In genomic region chr20:63735859-63736718, GRCh38 we compare ENCODE assay signal across 8 cellular contexts. TPM values are rescaled to one million over a fixed set of nuclear protein-coding genes. Genes with fewer than 3 reads are reported as not detected.
A peak's percentile ranks its signal among the peaks of the same experiment; 100 is the strongest.
DNase-seq lines count a peak whose midpoint lies in the region; ATAC-seq and TF ChIP-seq lines count a peak whose summit lies in the region.

Gene LIME1, plus strand, starts transcription at chr20:63736664. Its CDS starts 886 bp downstream, at chr20:63737550.

- H3K79me2 ChIP-seq in DOHH2 (ENCODE audit: control insufficient read depth, low read length) (peaks cover 17% of the 10 kb centered on the region), PC-9 (ENCODE audit: low read depth) (peaks cover 4% of the 10 kb centered on the region; the same call in 1 of the 2 replicates)

- H3K36me3 ChIP-seq in DOHH2 (ENCODE audit: control insufficient read depth, low read length) (peaks cover 33% of the 10 kb centered on the region), PC-9 (ENCODE audit: low read depth) (no peaks in the 10 kb centered on the region), upper lobe of right lung (peaks cover 27% of the 10 kb centered on the region), BE2C (peaks cover 28% of the 10 kb centered on the region)

- H4K20me1 ChIP-seq in DOHH2 (ENCODE audit: control insufficient read depth, insufficient read depth, low read depth, low read length), result no peaks in the 10 kb centered on the region
- H4K20me1 ChIP-seq in PC-9 (ENCODE audit: insufficient read depth), result peaks cover 14% of the 10 kb centered on the region

- TF ChIP-seq CTCF in DOHH2 (IDR thresholded peaks at IDR 0.05; ENCODE audit: low read depth, low read length, poor library complexity, severe bottlenecking) (no peak), PC-9 (conservative IDR thresholded peaks at IDR 0.05) (no peak), upper lobe of right lung (IDR thresholded peaks at IDR 0.05) (no peak), BE2C (IDR thresholded peaks at IDR 0.05; ENCODE audit: low read depth, low read length) (no peak)

- POLR2A ChIA-PET in PC-9 (lab: Charles Lee; ENCODE audit: unreplicated experiment), result interaction anchor here (0.6 kb wide), 1 partner anchor 220 kb away, joined by 6 read pairs; the partner anchor contains the start of gene UCKL1

- CTCF ChIA-PET in PC-9 (lab: Charles Lee), result no interaction called here

- H3K4me2 ChIP-seq in DOHH2 (ENCODE audit: low read length), result peak within 1 kb of the TSS; percentile 43
- no peak within 1 kb of the TSS for H3K4me2 ChIP-seq in PC-9

- BruUV-seq in PC-9 (replicated peaks; lab: Mats Ljungman, UMichigan), result no TSS peak

- H3K27ac ChIP-seq in DOHH2 (ENCODE audit: low read depth, low read length) (no peak within 1 kb of the TSS), PC-9 (no peak within 1 kb of the TSS), upper lobe of right lung (peak within 1 kb of the TSS; percentile 30)

- ATAC-seq in upper lobe of right lung, result no peak

- H3K4me1 ChIP-seq in DOHH2 (ENCODE audit: control insufficient read depth, low read length) (peaks cover 44% of the 10 kb centered on the region), PC-9 (replicated peaks; ENCODE audit: insufficient read depth) (peaks cover under 1% of the 10 kb centered on the region; the same call in 1 of the 2 replicates), mononuclear cell (ENCODE audit: insufficient read depth, low read length) (peaks cover 48% of the 10 kb centered on the region), upper lobe of right lung (peaks cover 22% of the 10 kb centered on the region), BE2C (peaks cover 3% of the 10 kb centered on the region)

- H3K9me2 ChIP-seq in DOHH2 (replicated peaks; ENCODE audit: control insufficient read depth, low read length) (no peaks in the 10 kb centered on the region), PC-9 (ENCODE audit: insufficient read depth) (no peaks in the 10 kb centered on the region)

- intact Hi-C loops in PC-9 (cut with micrococcal nuclease; ENCODE audit: unreplicated experiment) (no loop called here), upper lobe of right lung (cut with DNase I) (no loop called here)

- H3F3A ChIP-seq in DOHH2 (ENCODE audit: control insufficient read depth, insufficient read depth) (peaks cover 7% of the 10 kb centered on the region; the same call in 1 of the 2 replicates), PC-9 (ENCODE audit: insufficient read depth, low read depth) (peaks cover 41% of the 10 kb centered on the region)

- H3K4me3 ChIP-seq in DOHH2 (ENCODE audit: low read length), result peak within 1 kb of the TSS; percentile 16; the same call in 1 of the 2 replicates
- no peak within 1 kb of the TSS for H3K4me3 ChIP-seq in PC-9
- H3K4me3 ChIP-seq in mononuclear cell (ENCODE audit: low read length), result peak within 1 kb of the TSS; percentile 54
- H3K4me3 ChIP-seq in upper lobe of right lung, result peak within 1 kb of the TSS; percentile 61
- no peak within 1 kb of the TSS for H3K4me3 ChIP-seq in BE2C (ENCODE audit: low read depth, low read length)

- peak in 1 of 2 experiments; percentile 28 for DNase-seq in PC-9
- DNase-seq in activated naive CD4-positive, alpha-beta T cell treated with Interleukin-2 at 50 U/mL for 16 hours, result peak; percentile 69
- DNase-seq in upper lobe of right lung, result peak; percentile 69
- DNase-seq in BE2C, result no peak
- no peak for DNase-seq in OCI-M1 (lab: John Stamatoyannopoulos, UW)
- no peak for DNase-seq in NCI-H2107 treated with DMSO at 0.1 percent for 48 hours (lab: John Stamatoyannopoulos, UW; ENCODE audit: unreplicated experiment)

- H3K9me3 ChIP-seq in DOHH2 (ENCODE audit: control insufficient read depth, insufficient read depth, low read length), result no peaks in the 10 kb centered on the region; the same call in 1 of the 2 replicates
- H3K9me3 ChIP-seq in PC-9 (ENCODE audit: insufficient read depth, low read depth), result no peaks in the 10 kb centered on the region
- no peaks in the 10 kb centered on the region for H3K9me3 ChIP-seq in mononuclear cell (ENCODE audit: low read depth, low read length)
- H3K9me3 ChIP-seq in upper lobe of right lung, result no peaks in the 10 kb centered on the region
- no peaks in the 10 kb centered on the region for H3K9me3 ChIP-seq in BE2C

- no peak within 1 kb of the TSS for H2AFZ ChIP-seq in PC-9

- H3K27me3 ChIP-seq in DOHH2 (ENCODE audit: control insufficient read depth, low read length), result no peaks in the 10 kb centered on the region
- no peaks in the 10 kb centered on the region for H3K27me3 ChIP-seq in PC-9 (ENCODE audit: insufficient read depth, low read depth)
- H3K27me3 ChIP-seq in mononuclear cell (ENCODE audit: insufficient read depth, low read length), result no peaks in the 10 kb centered on the region
- H3K27me3 ChIP-seq in upper lobe of right lung, result no peaks in the 10 kb centered on the region
- H3K27me3 ChIP-seq in BE2C, result peaks cover 3% of the 10 kb centered on the region; the same call in 1 of the 2 replicates

RNA-seq across cellular contexts. Expression of gene LIME1, which starts in this region (rescaled TPM):
- 18.7 and 24.8 TPM in 2 replicates for total RNA-seq in PC-9 (2021)
- 117 TPM for total RNA-seq in mononuclear cell
- total RNA-seq in upper lobe of right lung, result 7.8 TPM
- polyA plus RNA-seq in BE2C (2012; ENCODE audit: insufficient read depth, insufficient read length, low read depth), result 49.0 TPM

Comparison
In these comparisons a context has a peak if more than half of its experiments do, and no peak if none do; other contexts are left out.
1. H3K4me3 ChIP-seq: peak in DOHH2 (single experiment), mononuclear cell (single experiment) and upper lobe of right lung (single experiment); none in PC-9 (single experiment) and BE2C (single experiment).
2. DNase-seq: peak in activated naive CD4-positive, alpha-beta T cell treated with Interleukin-2 at 50 U/mL for 16 hours (single experiment) and upper lobe of right lung (single experiment); none in BE2C (single experiment), OCI-M1 (single experiment) and NCI-H2107 treated with DMSO at 0.1 percent for 48 hours (single experiment).